33 cellular contexts compared by ENCODE assay signal in genomic region chr4:94396984-94397383, GRCh38. TPM values are rescaled to one million over a fixed set of nuclear protein-coding genes. Genes with fewer than 3 reads are reported as not detected.
"Had no signal": no experiment of that assay in that cellular context is flagged by ENCODE, and none has a peak within 500 bp of the region (broad histone marks: within the 10 kb centered on the region; RNA-seq: fewer than 3 reads in every experiment).

No MANE protein-coding gene starts in this region.

- DNase-seq: colonic mucosa; cortex of kidney; dermis blood vessel endothelial cell; dorsolateral prefrontal cortex; effector CD4-positive, alpha-beta T cell; effector CD8-positive, alpha-beta T cell; effector memory CD4-positive, alpha-beta T cell; effector memory CD8-positive, alpha-beta T cell; endodermal cell; erythroblast; esophagus squamous epithelium; foreskin fibroblast; foreskin keratinocyte; foreskin melanocyte; gastrocnemius medialis; glutamatergic neuron; head of caudate nucleus; heart left ventricle; heart right ventricle had no signal

- H3K4me1 ChIP-seq: colonic mucosa, esophagus muscularis mucosa, esophagus squamous epithelium, foreskin keratinocyte, gastrocnemius medialis, gastroesophageal sphincter had no signal

- H3K27me3 ChIP-seq: colonic mucosa, esophagus muscularis mucosa, esophagus squamous epithelium, foreskin keratinocyte, gastrocnemius medialis, gastroesophageal sphincter, heart left ventricle, heart right ventricle had no signal

- H3K9me3 ChIP-seq: colonic mucosa, esophagus muscularis mucosa, esophagus squamous epithelium, gastrocnemius medialis, gastroesophageal sphincter, heart left ventricle, heart right ventricle had no signal

- H3K36me3 ChIP-seq: colonic mucosa, esophagus muscularis mucosa, esophagus squamous epithelium, gastrocnemius medialis, gastroesophageal sphincter, heart left ventricle, heart right ventricle had no signal

- FAIRE-seq: colon, endometrium, endothelial cell of umbilical vein, frontal cortex had no signal

- ATAC-seq: effector memory CD8-positive, alpha-beta T cell; esophagus mucosa; foreskin keratinocyte; gastrocnemius medialis; gastroesophageal sphincter; heart left ventricle had no signal

- H3K4me3 ChIP-seq: colonic mucosa, coronary artery, dorsolateral prefrontal cortex, esophagus muscularis mucosa, esophagus squamous epithelium, gastrocnemius medialis, gastroesophageal sphincter, heart left ventricle, heart right ventricle had no signal

- H3K27ac ChIP-seq: colonic mucosa, coronary artery, dorsolateral prefrontal cortex, epithelial cell of prostate, esophagus muscularis mucosa, esophagus squamous epithelium, foreskin keratinocyte, gastrocnemius medialis, gastroesophageal sphincter, heart left ventricle, heart right ventricle had no signal

RNA-seq across cellular contexts. Expression of gene HPGDS, which starts 54.3 kb away (rescaled TPM):
- total RNA-seq: dermis blood vessel endothelial cell, dermis microvascular lymphatic vessel endothelial cell, endodermal cell, endothelial cell of umbilical vein, epithelial cell of proximal tubule, esophagus mucosa, fibroblast of lung, fibroblast of villous mesenchyme, foreskin keratinocyte, glomerular endothelial cell had no signal
- polyA plus RNA-seq: endothelial cell of umbilical vein, fibroblast of lung, foreskin keratinocyte had no signal
